Comparison of ENCODE assay signal across 12 cellular contexts in the genomic region with DNA sequence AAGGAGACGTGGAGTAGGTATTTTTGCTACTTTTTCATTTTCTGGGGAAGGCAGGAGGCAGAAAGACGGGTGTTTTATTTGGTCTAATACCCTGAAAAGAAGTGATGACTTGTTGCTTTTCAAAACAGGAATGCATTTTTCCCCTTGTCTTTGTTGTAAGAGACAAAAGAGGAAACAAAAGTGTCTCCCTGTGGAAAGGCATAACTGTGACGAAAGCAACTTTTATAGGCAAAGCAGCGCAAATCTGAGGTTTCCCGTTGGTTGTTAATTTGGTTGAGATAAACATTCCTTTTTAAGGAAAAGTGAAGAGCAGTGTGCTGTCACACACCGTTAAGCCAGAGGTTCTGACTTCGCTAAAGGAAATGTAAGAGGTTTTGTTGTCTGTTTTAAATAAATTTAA. TPM values are rescaled to one million over a fixed set of nuclear protein-coding genes. Genes with fewer than 3 reads are reported as not detected.
DNase-seq lines count a peak whose midpoint lies in the region; ATAC-seq and TF ChIP-seq lines count a peak whose summit lies in the region.
"Had no signal": no experiment of that assay in that cellular context is flagged by ENCODE, and none has a peak within 500 bp of the region (broad histone marks: within the 10 kb centered on the region; RNA-seq: fewer than 3 reads in every experiment).

No MANE protein-coding gene starts in this region.

- no peak for TF ChIP-seq CTCF in heart right ventricle (IDR thresholded peaks at IDR 0.05)
- TF ChIP-seq CTCF in choroid plexus epithelial cell (conservative IDR thresholded peaks at IDR 0.05; ENCODE audit: low read depth, low read length): no peak
- TF ChIP-seq CTCF in upper lobe of right lung (IDR thresholded peaks at IDR 0.05): no peak

- H3K4me1 ChIP-seq in heart right ventricle: peaks cover 11 to 58% (median 45%) of the 10 kb centered on the region in 9 donors
- H3K4me1 ChIP-seq in upper lobe of right lung: peaks cover 32% of the 10 kb centered on the region

- ATAC-seq in heart right ventricle (no peak), upper lobe of right lung (no peak), GM21528 (IDR thresholded peaks at IDR 0.05; ENCODE audit: low FRiP score, unreplicated experiment) (no peak)
- ATAC-seq: T-cell had no signal

- H3K4me3 ChIP-seq in heart right ventricle (peak overlapping the region in 9 of 10 donors; percentile 22 to 87 (median 76)), choroid plexus epithelial cell (ENCODE audit: low read depth, low read length) (peak overlapping the region; percentile 44), upper lobe of right lung (peak overlapping the region; percentile 72)

- WGBS in heart right ventricle, 2 donors: 33 to 47% methylated on average over 7 of the region's 7 CpGs

- H3K27ac ChIP-seq in heart right ventricle: peak overlapping the region in 8 of 10 donors; percentile 5 to 86 (median 77)
- H3K27ac ChIP-seq in upper lobe of right lung: no peak overlapping the region

- H3K36me3 ChIP-seq in heart right ventricle (no peaks in the 10 kb centered on the region), upper lobe of right lung (no peaks in the 10 kb centered on the region)

- intact Hi-C loops in heart right ventricle (cut with DNase I): loop anchor here in 9 of 10 donors (5.0 to 10.0 kb wide), 11 partner anchors 82 to 252 kb away; partner anchors contain the start of gene ALS2 (in 1 of the 9)
- intact Hi-C loops in cardiac septum (cut with DNase I): loop anchor here (5.0 to 10.0 kb wide), 3 partner anchors 115 to 152 kb away; no protein-coding TSS in a partner anchor
- intact Hi-C loops in upper lobe of right lung (cut with DNase I): no loop called here

- no peaks in the 10 kb centered on the region for H3K9me3 ChIP-seq in heart right ventricle
- H3K9me3 ChIP-seq in upper lobe of right lung: no peaks in the 10 kb centered on the region

- DNase-seq in heart right ventricle: no peak
- no peak for DNase-seq in cardiac septum (ENCODE audit: low spot score)
- DNase-seq in choroid plexus epithelial cell (ENCODE audit: low read depth): no peak
- DNase-seq in medulla oblongata (ENCODE audit: extremely low spot score): peak; percentile 33
- no peak for DNase-seq in upper lobe of right lung
- DNase-seq in iPS-NIHi7 (ENCODE audit: extremely low spot score): no peak
- DNase-seq in HuH-7 (ENCODE audit: low spot score): no peak
- DNase-seq: activated T-cell treated with anti-CD3 and anti-CD28 coated beads for 4 hours; stimulated activated CD4-positive, alpha-beta T cell treated with anti-CD3 and anti-CD28 coated beads, Interleukin-1b, Interleukin-23, amount 100 ng/mL, for 48 hours; T-cell had no signal

- H3K27me3 ChIP-seq in heart right ventricle (peaks cover 0 to 87% (median 49%) of the 10 kb centered on the region in 7 donors), upper lobe of right lung (peaks cover 29% of the 10 kb centered on the region)

RNA-seq across cellular contexts. Expression of gene FZD7, which starts 3.4 kb away (rescaled TPM):
- total RNA-seq in heart right ventricle (10 to 100 TPM in 9 of 10 donors, 1 to 10 TPM in 1; 9.4 to 51.1 (median 32.3) TPM), cardiac septum (34.7 TPM), upper lobe of right lung (13.6 TPM)
- polyA plus RNA-seq in heart right ventricle: 1 to 10 TPM; 2.3 to 6.6 TPM

RNA-seq across cellular contexts. Expression of gene KIAA2012, which starts 36.0 kb away (rescaled TPM):
- not detected for total RNA-seq in heart right ventricle
- not detected for polyA plus RNA-seq in heart right ventricle
- total RNA-seq in cardiac septum: not detected
- not detected for total RNA-seq in upper lobe of right lung
- total RNA-seq: lung microvascular endothelial cell, T-cell had no signal
